Comparison of ENCODE assay signal across 12 cellular contexts in the genomic region with DNA sequence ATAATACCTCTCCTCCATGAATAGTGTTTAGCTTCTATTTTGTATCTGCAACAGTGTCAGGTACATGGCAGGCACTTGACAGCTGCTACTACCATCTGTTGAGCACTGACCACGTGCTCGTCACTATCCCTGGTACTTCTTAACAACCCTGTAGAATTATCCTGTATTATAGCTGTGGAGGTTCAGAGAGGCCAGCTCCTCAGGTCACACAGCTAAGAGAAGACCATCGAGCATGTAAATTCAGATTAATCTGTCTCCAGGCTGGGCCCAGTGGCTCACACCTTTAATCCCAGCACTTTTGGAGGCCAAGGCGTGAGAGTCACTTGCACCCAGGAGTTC. TPM values are rescaled to one million over a fixed set of nuclear protein-coding genes. Genes with fewer than 3 reads are reported as not detected.
DNase-seq lines count a peak whose midpoint lies in the region; ATAC-seq and TF ChIP-seq lines count a peak whose summit lies in the region.
"Had no signal": no experiment of that assay in that cellular context is flagged by ENCODE, and none has a peak within 500 bp of the region (broad histone marks: within the 10 kb centered on the region; RNA-seq: fewer than 3 reads in every experiment).

No MANE protein-coding gene starts in this region.

- H3K36me3 Mint-ChIP-seq in activated naive CD8-positive, alpha-beta T cell treated with anti-CD3 and anti-CD28 coated beads for 36 hours: peaks cover 16% of the 10 kb centered on the region

- peak overlapping the region; percentile 27 to 61 (median 41) for H3K27ac ChIP-seq in body of pancreas
- peak overlapping the region; percentile 54 to 86 (median 65) for H3K27ac ChIP-seq in thyroid gland

- H3K4me1 Mint-ChIP-seq in activated naive CD8-positive, alpha-beta T cell treated with anti-CD3 and anti-CD28 coated beads for 36 hours: no peaks in the 10 kb centered on the region

- H3K27me3 ChIP-seq in body of pancreas: no peaks in the 10 kb centered on the region
- H3K27me3 ChIP-seq in thyroid gland: no peaks in the 10 kb centered on the region

- H3K9me3 Mint-ChIP-seq in activated naive CD8-positive, alpha-beta T cell treated with anti-CD3 and anti-CD28 coated beads for 36 hours: no peaks in the 10 kb centered on the region
- H3K9me3 Mint-ChIP-seq: neural crest cell had no signal

- ATAC-seq in body of pancreas: no peak
- ATAC-seq in mucosa of descending colon: peak; percentile 1
- no peak for ATAC-seq in GM21515 (IDR thresholded peaks at IDR 0.05; ENCODE audit: unreplicated experiment)

- 61 to 64% methylated on average over 4 of the region's 4 CpGs for WGBS in body of pancreas, 2 donors
- WGBS in thyroid gland, 2 donors: 70 to 73% methylated on average over 4 of the region's 4 CpGs

- H3K4me3 ChIP-seq in body of pancreas: no peak overlapping the region
- H3K4me3 ChIP-seq in mucosa of descending colon: no peak overlapping the region
- no peak overlapping the region for H3K4me3 ChIP-seq in thyroid gland (replicated peaks in 1 of 3)

- intact Hi-C loops in body of pancreas (cut with DNase I): loop anchor here (5.0 kb wide), 1 partner anchor 73 kb away; no protein-coding TSS in a partner anchor
- intact Hi-C loops in mucosa of descending colon (cut with DNase I, micrococcal nuclease): no loop called here
- intact Hi-C loops in thyroid gland (cut with DNase I): no loop called here

- H3K36me3 ChIP-seq in body of pancreas (replicated peaks in 1 of 2; ENCODE audit: insufficient read depth in 1 of 2, low read depth in 2 of 2) (peaks cover 0 to 4% of the 10 kb centered on the region in 2 donors), mucosa of descending colon (ENCODE audit: low read depth) (peaks cover 4% of the 10 kb centered on the region), thyroid gland (peaks cover 0 to 4% of the 10 kb centered on the region in 2 donors)

- no peak overlapping the region for H3K4me3 Mint-ChIP-seq in activated naive CD8-positive, alpha-beta T cell treated with anti-CD3 and anti-CD28 coated beads for 36 hours
- H3K4me3 Mint-ChIP-seq: neural crest cell had no signal

- no peaks in the 10 kb centered on the region for H3K27me3 Mint-ChIP-seq in activated naive CD8-positive, alpha-beta T cell treated with anti-CD3 and anti-CD28 coated beads for 36 hours

- H3K9me3 ChIP-seq in body of pancreas (no peaks in the 10 kb centered on the region), mucosa of descending colon (no peaks in the 10 kb centered on the region), thyroid gland (no peaks in the 10 kb centered on the region)

- no peak overlapping the region for H3K27ac Mint-ChIP-seq in activated naive CD8-positive, alpha-beta T cell treated with anti-CD3 and anti-CD28 coated beads for 36 hours

- TF ChIP-seq POLR2A in body of pancreas (IDR thresholded peaks at IDR 0.05): no peak
- no peak for TF ChIP-seq POLR2A in thyroid gland (IDR thresholded peaks at IDR 0.05)

- peaks cover 19% of the 10 kb centered on the region for H3K4me1 ChIP-seq in body of pancreas
- H3K4me1 ChIP-seq in mucosa of descending colon (ENCODE audit: low read depth): peaks cover 52% of the 10 kb centered on the region
- H3K4me1 ChIP-seq in thyroid gland: peaks cover 30 to 45% of the 10 kb centered on the region in 2 donors

- DNase-seq in activated effector memory CD4-positive, alpha-beta T cell treated with anti-CD3 and anti-CD28 coated beads, Interleukin-2, amount 50 U/mL, for 16 hours: peak; percentile 24
- no peak for DNase-seq in activated effector memory CD4-positive, alpha-beta T cell treated with Interleukin-2 at 50 U/mL for 16 hours
- DNase-seq in body of pancreas: no peak
- no peak for DNase-seq in mucosa of descending colon
- no peak for DNase-seq in thyroid gland
- DNase-seq in activated naive CD8-positive, alpha-beta T cell treated with anti-CD3 and anti-CD28 coated beads for 36 hours: no peak
- no peak for DNase-seq in occipital lobe (lab: John Stamatoyannopoulos, UW)
- DNase-seq: Karpas-422, NCI-H146, T-helper 9 cell had no signal

- TF ChIP-seq CTCF in body of pancreas (IDR thresholded peaks at IDR 0.05) (no peak), mucosa of descending colon (IDR thresholded peaks at IDR 0.05) (no peak), thyroid gland (IDR thresholded peaks at IDR 0.05) (no peak)

RNA-seq across cellular contexts. Expression of a gene that starts 26.3 kb away (rescaled TPM):
- 100 to 1,000 TPM; 106 to 147 TPM for total RNA-seq in body of pancreas
- total RNA-seq in mucosa of descending colon: 100 to 1,000 TPM; 115 to 149 (median 137) TPM
- total RNA-seq in thyroid gland: 100 to 1,000 TPM in 3 of 4 donors, 10 to 100 TPM in 1; 89.2 to 218 (median 168) TPM
- 100 to 1,000 TPM; 113 to 126 TPM for total RNA-seq in activated naive CD8-positive, alpha-beta T cell treated with anti-CD3 and anti-CD28 coated beads for 36 hours
- total RNA-seq in occipital lobe: 299 TPM
